17 cellular contexts compared by ENCODE assay signal in the genomic region with DNA sequence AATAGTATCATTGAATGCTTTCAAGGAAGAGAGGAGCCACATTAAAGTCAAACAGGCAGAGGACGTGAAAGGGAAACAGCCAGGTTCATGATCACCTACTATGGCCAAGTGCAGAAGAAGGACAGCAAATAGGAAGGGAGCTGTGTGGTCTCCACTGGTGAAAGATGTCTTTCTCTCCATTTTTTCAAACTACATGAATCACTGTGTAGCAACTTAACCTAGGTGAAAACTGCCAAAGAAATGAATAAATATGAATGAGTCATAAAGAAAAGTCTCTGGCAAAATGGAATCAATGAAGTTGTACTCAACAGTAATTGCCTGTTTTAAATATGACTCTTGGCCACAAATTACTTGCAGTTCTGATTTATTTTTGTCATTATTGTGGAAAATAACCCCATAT.
"Had no signal": no experiment of that assay in that cellular context is flagged by ENCODE, and none has a peak within 500 bp of the region (broad histone marks: within the 10 kb centered on the region; RNA-seq: fewer than 3 reads in every experiment).

No MANE protein-coding gene starts in this region.

- H3K27ac ChIP-seq: brain microvascular endothelial cell, dorsolateral prefrontal cortex, gastrocnemius medialis, heart right ventricle, neural progenitor cell, pancreas, tibial artery had no signal

- ATAC-seq: gastrocnemius medialis; heart right ventricle; left colon; pancreas; stimulated activated effector memory CD8-positive, alpha-beta T cell treated with anti-CD3 and anti-CD28 coated beads, Interleukin-12 subunit alpha, Interleukin-12 subunit beta, amount 100 ng/mL, for 72 hours had no signal

- FAIRE-seq: pancreas, urothelium cell line had no signal

- H3K27me3 ChIP-seq: brain microvascular endothelial cell, dorsolateral prefrontal cortex, gastrocnemius medialis, heart right ventricle, neural progenitor cell, pancreas, tibial artery had no signal

- H3K36me3 Mint-ChIP-seq: activated naive CD8-positive, alpha-beta T cell; naive B cell; neural progenitor cell; stimulated activated effector memory CD8-positive, alpha-beta T cell treated with anti-CD3 and anti-CD28 coated beads, Interleukin-12 subunit alpha, Interleukin-12 subunit beta, amount 100 ng/mL, for 72 hours had no signal

- H3K9ac ChIP-seq: neural progenitor cell had no signal

- DNase-seq: activated CD4-positive, alpha-beta T cell treated with anti-CD3 and anti-CD28 coated beads, Interleukin-2, amount 10 ng/mL, durations not matched to agents 7 days and 5 days; activated CD8-positive, alpha-beta memory T cell treated with anti-CD3 and anti-CD28 coated beads for 24 hours; activated gamma-delta T cell treated with Interleukin-2 at 50 U/mL for 16 hours; brain microvascular endothelial cell; dorsolateral prefrontal cortex; gastrocnemius medialis; heart right ventricle; left colon; naive B cell; pancreas; SW 1271; tibial artery had no signal

- H3K4me3 ChIP-seq: dorsolateral prefrontal cortex, gastrocnemius medialis, heart right ventricle, lung, neural progenitor cell, pancreas, tibial artery had no signal

- H3K27me3 Mint-ChIP-seq: activated CD4-positive, alpha-beta T cell treated with anti-CD3 and anti-CD28 coated beads, Interleukin-2, amount 10 ng/mL, durations not matched to agents 7 days and 5 days; naive B cell had no signal

- H3K9me3 Mint-ChIP-seq: activated CD4-positive, alpha-beta T cell treated with anti-CD3 and anti-CD28 coated beads, Interleukin-2, amount 10 ng/mL, durations not matched to agents 7 days and 5 days; naive B cell; neural progenitor cell; stimulated activated effector memory CD8-positive, alpha-beta T cell treated with anti-CD3 and anti-CD28 coated beads, Interleukin-12 subunit alpha, Interleukin-12 subunit beta, amount 100 ng/mL, for 72 hours had no signal

- H3K27ac Mint-ChIP-seq: activated CD4-positive, alpha-beta T cell treated with anti-CD3 and anti-CD28 coated beads, Interleukin-2, amount 10 ng/mL, durations not matched to agents 7 days and 5 days; activated naive CD8-positive, alpha-beta T cell; neural progenitor cell; stimulated activated effector memory CD8-positive, alpha-beta T cell treated with anti-CD3 and anti-CD28 coated beads, Interleukin-12 subunit alpha, Interleukin-12 subunit beta, amount 100 ng/mL, for 72 hours had no signal

- H3K4me1 Mint-ChIP-seq: activated CD4-positive, alpha-beta T cell treated with anti-CD3 and anti-CD28 coated beads, Interleukin-2, amount 10 ng/mL, durations not matched to agents 7 days and 5 days; naive B cell; stimulated activated effector memory CD8-positive, alpha-beta T cell treated with anti-CD3 and anti-CD28 coated beads, Interleukin-12 subunit alpha, Interleukin-12 subunit beta, amount 100 ng/mL, for 72 hours had no signal

- H3K36me3 ChIP-seq: brain microvascular endothelial cell, gastrocnemius medialis, heart right ventricle, neural progenitor cell, pancreas, tibial artery had no signal

- H2AFZ ChIP-seq: neural progenitor cell had no signal

- H3K4me1 ChIP-seq: neural progenitor cell, pancreas had no signal

- H3K4me3 Mint-ChIP-seq: activated CD4-positive, alpha-beta T cell treated with anti-CD3 and anti-CD28 coated beads, Interleukin-2, amount 10 ng/mL, durations not matched to agents 7 days and 5 days; activated naive CD8-positive, alpha-beta T cell; naive B cell; neural progenitor cell; stimulated activated effector memory CD8-positive, alpha-beta T cell treated with anti-CD3 and anti-CD28 coated beads, Interleukin-12 subunit alpha, Interleukin-12 subunit beta, amount 100 ng/mL, for 72 hours had no signal

- H3K9me3 ChIP-seq: gastrocnemius medialis, heart right ventricle, pancreas, tibial artery had no signal

- H3K4me2 ChIP-seq: neural progenitor cell had no signal
